ENCODE assay signal across 1 cellular context in the genomic region with DNA sequence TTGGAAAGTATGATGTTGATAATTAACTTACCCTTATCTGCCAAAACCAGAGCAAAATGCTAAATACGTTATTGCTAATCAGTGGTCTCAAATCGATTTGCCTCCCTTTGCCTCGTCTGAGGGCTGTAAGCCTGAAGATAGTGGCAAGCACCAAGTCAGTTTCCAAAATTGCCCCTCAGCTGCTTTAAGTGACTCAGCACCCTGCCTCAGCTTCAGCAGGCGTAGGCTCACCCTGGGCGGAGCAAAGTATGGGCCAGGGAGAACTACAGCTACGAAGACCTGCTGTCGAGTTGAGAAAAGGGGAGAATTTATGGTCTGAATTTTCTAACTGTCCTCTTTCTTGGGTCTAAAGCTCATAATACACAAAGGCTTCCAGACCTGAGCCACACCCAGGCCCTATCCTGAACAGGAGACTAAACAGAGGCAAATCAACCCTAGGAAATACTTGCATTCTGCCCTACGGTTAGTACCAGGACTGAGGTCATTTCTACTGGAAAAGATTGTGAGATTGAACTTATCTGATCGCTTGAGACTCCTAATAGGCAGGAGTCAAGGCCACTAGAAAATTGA.
A peak's percentile ranks its signal among the peaks of the same experiment; 100 is the strongest.
TF ChIP-seq lines count a peak whose summit lies in the region.

No MANE protein-coding gene starts in this region.

TF ChIP-seq in K562, 482 proteins besides CTCF, POLR2A, EP300 and RAD21 (continues in another document):
- peak; percentile 63; the same call in 1 of the 2 replicates for TF ChIP-seq MTA1 (IDR thresholded peaks at IDR 0.05; ENCODE audit: borderline replicate concordance)
- peak; percentile 88 for TF ChIP-seq ZNF589 (CRISPR knock-in tag; IDR thresholded peaks at IDR 0.05; ENCODE audit: low read depth)
- TF ChIP-seq, protein P1, sequence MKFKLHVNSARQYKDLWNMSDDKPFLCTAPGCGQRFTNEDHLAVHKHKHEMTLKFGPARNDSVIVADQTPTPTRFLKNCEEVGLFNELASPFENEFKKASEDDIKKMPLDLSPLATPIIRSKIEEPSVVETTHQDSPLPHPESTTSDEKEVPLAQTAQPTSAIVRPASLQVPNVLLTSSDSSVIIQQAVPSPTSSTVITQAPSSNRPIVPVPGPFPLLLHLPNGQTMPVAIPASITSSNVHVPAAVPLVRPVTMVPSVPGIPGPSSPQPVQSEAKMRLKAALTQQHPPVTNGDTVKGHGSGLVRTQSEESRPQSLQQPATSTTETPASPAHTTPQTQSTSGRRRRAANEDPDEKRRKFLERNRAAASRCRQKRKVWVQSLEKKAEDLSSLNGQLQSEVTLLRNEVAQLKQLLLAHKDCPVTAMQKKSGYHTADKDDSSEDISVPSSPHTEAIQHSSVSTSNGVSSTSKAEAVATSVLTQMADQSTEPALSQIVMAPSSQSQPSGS (CRISPR knock-in tag; IDR thresholded peaks at IDR 0.05) = no peak
- no peak for TF ChIP-seq CHD7 (IDR thresholded peaks at IDR 0.05; ENCODE audit: low read depth, low read length)
- no peak for TF ChIP-seq FOXA3 (CRISPR knock-in tag; conservative IDR thresholded peaks at IDR 0.05 in 1 of 2, IDR thresholded peaks at IDR 0.05 in 1 of 2)
- peak; percentile 94 for TF ChIP-seq FOSL1 (tag; conservative IDR thresholded peaks at IDR 0.05)
- TF ChIP-seq ZKSCAN3 (CRISPR knock-in tag; IDR thresholded peaks at IDR 0.05) = no peak
- no peak for TF ChIP-seq HIVEP1 (CRISPR knock-in tag; IDR thresholded peaks at IDR 0.05)
- no peak for TF ChIP-seq ZNF586 (CRISPR knock-in tag; conservative IDR thresholded peaks at IDR 0.05)
- TF ChIP-seq, protein P2, sequence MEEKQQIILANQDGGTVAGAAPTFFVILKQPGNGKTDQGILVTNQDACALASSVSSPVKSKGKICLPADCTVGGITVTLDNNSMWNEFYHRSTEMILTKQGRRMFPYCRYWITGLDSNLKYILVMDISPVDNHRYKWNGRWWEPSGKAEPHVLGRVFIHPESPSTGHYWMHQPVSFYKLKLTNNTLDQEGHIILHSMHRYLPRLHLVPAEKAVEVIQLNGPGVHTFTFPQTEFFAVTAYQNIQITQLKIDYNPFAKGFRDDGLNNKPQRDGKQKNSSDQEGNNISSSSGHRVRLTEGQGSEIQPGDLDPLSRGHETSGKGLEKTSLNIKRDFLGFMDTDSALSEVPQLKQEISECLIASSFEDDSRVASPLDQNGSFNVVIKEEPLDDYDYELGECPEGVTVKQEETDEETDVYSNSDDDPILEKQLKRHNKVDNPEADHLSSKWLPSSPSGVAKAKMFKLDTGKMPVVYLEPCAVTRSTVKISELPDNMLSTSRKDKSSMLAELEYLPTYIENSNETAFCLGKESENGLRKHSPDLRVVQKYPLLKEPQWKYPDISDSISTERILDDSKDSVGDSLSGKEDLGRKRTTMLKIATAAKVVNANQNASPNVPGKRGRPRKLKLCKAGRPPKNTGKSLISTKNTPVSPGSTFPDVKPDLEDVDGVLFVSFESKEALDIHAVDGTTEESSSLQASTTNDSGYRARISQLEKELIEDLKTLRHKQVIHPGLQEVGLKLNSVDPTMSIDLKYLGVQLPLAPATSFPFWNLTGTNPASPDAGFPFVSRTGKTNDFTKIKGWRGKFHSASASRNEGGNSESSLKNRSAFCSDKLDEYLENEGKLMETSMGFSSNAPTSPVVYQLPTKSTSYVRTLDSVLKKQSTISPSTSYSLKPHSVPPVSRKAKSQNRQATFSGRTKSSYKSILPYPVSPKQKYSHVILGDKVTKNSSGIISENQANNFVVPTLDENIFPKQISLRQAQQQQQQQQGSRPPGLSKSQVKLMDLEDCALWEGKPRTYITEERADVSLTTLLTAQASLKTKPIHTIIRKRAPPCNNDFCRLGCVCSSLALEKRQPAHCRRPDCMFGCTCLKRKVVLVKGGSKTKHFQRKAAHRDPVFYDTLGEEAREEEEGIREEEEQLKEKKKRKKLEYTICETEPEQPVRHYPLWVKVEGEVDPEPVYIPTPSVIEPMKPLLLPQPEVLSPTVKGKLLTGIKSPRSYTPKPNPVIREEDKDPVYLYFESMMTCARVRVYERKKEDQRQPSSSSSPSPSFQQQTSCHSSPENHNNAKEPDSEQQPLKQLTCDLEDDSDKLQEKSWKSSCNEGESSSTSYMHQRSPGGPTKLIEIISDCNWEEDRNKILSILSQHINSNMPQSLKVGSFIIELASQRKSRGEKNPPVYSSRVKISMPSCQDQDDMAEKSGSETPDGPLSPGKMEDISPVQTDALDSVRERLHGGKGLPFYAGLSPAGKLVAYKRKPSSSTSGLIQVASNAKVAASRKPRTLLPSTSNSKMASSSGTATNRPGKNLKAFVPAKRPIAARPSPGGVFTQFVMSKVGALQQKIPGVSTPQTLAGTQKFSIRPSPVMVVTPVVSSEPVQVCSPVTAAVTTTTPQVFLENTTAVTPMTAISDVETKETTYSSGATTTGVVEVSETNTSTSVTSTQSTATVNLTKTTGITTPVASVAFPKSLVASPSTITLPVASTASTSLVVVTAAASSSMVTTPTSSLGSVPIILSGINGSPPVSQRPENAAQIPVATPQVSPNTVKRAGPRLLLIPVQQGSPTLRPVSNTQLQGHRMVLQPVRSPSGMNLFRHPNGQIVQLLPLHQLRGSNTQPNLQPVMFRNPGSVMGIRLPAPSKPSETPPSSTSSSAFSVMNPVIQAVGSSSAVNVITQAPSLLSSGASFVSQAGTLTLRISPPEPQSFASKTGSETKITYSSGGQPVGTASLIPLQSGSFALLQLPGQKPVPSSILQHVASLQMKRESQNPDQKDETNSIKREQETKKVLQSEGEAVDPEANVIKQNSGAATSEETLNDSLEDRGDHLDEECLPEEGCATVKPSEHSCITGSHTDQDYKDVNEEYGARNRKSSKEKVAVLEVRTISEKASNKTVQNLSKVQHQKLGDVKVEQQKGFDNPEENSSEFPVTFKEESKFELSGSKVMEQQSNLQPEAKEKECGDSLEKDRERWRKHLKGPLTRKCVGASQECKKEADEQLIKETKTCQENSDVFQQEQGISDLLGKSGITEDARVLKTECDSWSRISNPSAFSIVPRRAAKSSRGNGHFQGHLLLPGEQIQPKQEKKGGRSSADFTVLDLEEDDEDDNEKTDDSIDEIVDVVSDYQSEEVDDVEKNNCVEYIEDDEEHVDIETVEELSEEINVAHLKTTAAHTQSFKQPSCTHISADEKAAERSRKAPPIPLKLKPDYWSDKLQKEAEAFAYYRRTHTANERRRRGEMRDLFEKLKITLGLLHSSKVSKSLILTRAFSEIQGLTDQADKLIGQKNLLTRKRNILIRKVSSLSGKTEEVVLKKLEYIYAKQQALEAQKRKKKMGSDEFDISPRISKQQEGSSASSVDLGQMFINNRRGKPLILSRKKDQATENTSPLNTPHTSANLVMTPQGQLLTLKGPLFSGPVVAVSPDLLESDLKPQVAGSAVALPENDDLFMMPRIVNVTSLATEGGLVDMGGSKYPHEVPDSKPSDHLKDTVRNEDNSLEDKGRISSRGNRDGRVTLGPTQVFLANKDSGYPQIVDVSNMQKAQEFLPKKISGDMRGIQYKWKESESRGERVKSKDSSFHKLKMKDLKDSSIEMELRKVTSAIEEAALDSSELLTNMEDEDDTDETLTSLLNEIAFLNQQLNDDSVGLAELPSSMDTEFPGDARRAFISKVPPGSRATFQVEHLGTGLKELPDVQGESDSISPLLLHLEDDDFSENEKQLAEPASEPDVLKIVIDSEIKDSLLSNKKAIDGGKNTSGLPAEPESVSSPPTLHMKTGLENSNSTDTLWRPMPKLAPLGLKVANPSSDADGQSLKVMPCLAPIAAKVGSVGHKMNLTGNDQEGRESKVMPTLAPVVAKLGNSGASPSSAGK (IDR thresholded peaks at IDR 0.05) = peak; percentile 83
- TF ChIP-seq, protein P3, sequence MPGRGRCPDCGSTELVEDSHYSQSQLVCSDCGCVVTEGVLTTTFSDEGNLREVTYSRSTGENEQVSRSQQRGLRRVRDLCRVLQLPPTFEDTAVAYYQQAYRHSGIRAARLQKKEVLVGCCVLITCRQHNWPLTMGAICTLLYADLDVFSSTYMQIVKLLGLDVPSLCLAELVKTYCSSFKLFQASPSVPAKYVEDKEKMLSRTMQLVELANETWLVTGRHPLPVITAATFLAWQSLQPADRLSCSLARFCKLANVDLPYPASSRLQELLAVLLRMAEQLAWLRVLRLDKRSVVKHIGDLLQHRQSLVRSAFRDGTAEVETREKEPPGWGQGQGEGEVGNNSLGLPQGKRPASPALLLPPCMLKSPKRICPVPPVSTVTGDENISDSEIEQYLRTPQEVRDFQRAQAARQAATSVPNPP (IDR thresholded peaks at IDR 0.05; ENCODE audit: borderline replicate concordance, insufficient read depth, insufficient read length) = no peak
- TF ChIP-seq, protein P4, sequence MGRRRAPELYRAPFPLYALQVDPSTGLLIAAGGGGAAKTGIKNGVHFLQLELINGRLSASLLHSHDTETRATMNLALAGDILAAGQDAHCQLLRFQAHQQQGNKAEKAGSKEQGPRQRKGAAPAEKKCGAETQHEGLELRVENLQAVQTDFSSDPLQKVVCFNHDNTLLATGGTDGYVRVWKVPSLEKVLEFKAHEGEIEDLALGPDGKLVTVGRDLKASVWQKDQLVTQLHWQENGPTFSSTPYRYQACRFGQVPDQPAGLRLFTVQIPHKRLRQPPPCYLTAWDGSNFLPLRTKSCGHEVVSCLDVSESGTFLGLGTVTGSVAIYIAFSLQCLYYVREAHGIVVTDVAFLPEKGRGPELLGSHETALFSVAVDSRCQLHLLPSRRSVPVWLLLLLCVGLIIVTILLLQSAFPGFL (CRISPR knock-in tag; IDR thresholded peaks at IDR 0.05) = no peak
- no peak for TF ChIP-seq SETDB1 (IDR thresholded peaks at IDR 0.05; ENCODE audit: low read length)
- TF ChIP-seq PHTF2 (CRISPR knock-in tag; IDR thresholded peaks at IDR 0.05) = 0 out of 2 replicates have a peak, but pooled peaks have one; percentile 32
- TF ChIP-seq ZNF197 (CRISPR knock-in tag; IDR thresholded peaks at IDR 0.05; ENCODE audit: low read depth) = peak; percentile 74; the same call in 1 of the 2 replicates
- TF ChIP-seq ZNF830 (CRISPR knock-in tag; IDR thresholded peaks at IDR 0.05) = no peak
- TF ChIP-seq TGIF2 (CRISPR knock-in tag; IDR thresholded peaks at IDR 0.05) = no peak
- TF ChIP-seq ID3 (CRISPR knock-in tag; IDR thresholded peaks at IDR 0.05) = no peak
- 0 out of 2 replicates have a peak, but pooled peaks have one; percentile 38 for TF ChIP-seq ID3 (tag; IDR thresholded peaks at IDR 0.05)
- no peak for TF ChIP-seq FOXJ2 (tag; IDR thresholded peaks at IDR 0.05)
- TF ChIP-seq ZNF124 (CRISPR knock-in tag; IDR thresholded peaks at IDR 0.05) = no peak
